12 cellular contexts compared by ENCODE assay signal in genomic region chr2:42106257-42106816, GRCh38. TPM values are rescaled to one million over a fixed set of nuclear protein-coding genes. Genes with fewer than 3 reads are reported as not detected.
DNase-seq lines count a peak whose midpoint lies in the region; ATAC-seq, FAIRE-seq and TF ChIP-seq lines count a peak whose summit lies in the region.
"Had no signal": no experiment of that assay in that cellular context is flagged by ENCODE, and none has a peak within 500 bp of the region (broad histone marks: within the 10 kb centered on the region; RNA-seq: fewer than 3 reads in every experiment).

No MANE protein-coding gene starts in this region.

- CTCF ChIA-PET in PC-3 (lab: Charles Lee), result no interaction called here
- CTCF ChIA-PET in HepG2 (lab: Yijun Ruan, JAX; ENCODE audit: low intra/inter-chr PET ratio, low total read pairs), result no interaction called here
- CTCF ChIA-PET in activated CD8-positive, alpha-beta T cell treated with anti-CD3 and anti-CD28 coated beads, Interleukin-2, amount 10 ng/mL, durations not matched to agents 7 days and 5 days (lab: Charles Lee), result interaction anchor here (0.6 to 4.2 kb wide), 13 partner anchors 9 to 134 kb away, joined by 3 to 29 read pairs (median 18); no protein-coding TSS in a partner anchor

- H2AFZ ChIP-seq in DND-41 (ENCODE audit: low read depth, low read length) (peak overlapping the region; percentile 68), PC-3 (ENCODE audit: low read length) (peak overlapping the region; percentile 43), HepG2 (ENCODE audit: low read length) (no peak overlapping the region)

- 0 out of 4 replicates have a peak, but pooled peaks of 1 of the 2 experiments have one; percentile 0 for TF ChIP-seq EP300 in HepG2 (IDR thresholded peaks at IDR 0.05; ENCODE audit: low read depth in 2 of 2, low read length in 2 of 2)
- no peak for TF ChIP-seq EP300 in HepG2 (CRISPR knock-in tag; IDR thresholded peaks at IDR 0.05; ENCODE audit: borderline replicate concordance)

- ATAC-seq in DND-41 (ENCODE audit: insufficient read depth, low read depth) (no peak; the same call in 2 of the 3 replicates), PC-3 (no peak), HepG2 (peak; percentile 26), GM18873 (IDR thresholded peaks at IDR 0.05; ENCODE audit: low FRiP score, unreplicated experiment) (no peak), heart right ventricle (no peak)
- no peak for ATAC-seq in activated CD8-positive, alpha-beta T cell treated with anti-CD3 and anti-CD28 coated beads, Interleukin-2, amount 10 ng/mL, durations not matched to agents 7 days and 5 days

- H3K4me3 ChIP-seq in DND-41 (ENCODE audit: low read depth in 1 of 2, low read length in 2 of 2) (peak overlapping the region in 1 of 2 experiments; percentile 11; a peak in 1 of 4 replicates), PC-3 (ENCODE audit: low read length) (no peak overlapping the region), HepG2 (replicated peaks in 1 of 3; ENCODE audit: insufficient read depth in 1 of 3, low read depth in 2 of 3, low read length in 3 of 3) (peak overlapping the region in 1 of 3 experiments; percentile 28; a peak in 1 of 6 replicates), skin epidermis (no peak overlapping the region), H7 (ENCODE audit: insufficient read depth, low read depth, low read length) (no peak overlapping the region), heart right ventricle (peak overlapping the region in 1 of 10 donors; percentile 2)
- H3K4me3 ChIP-seq: ascending aorta had no signal

- TF ChIP-seq RAD21 in HepG2 (CRISPR knock-in tag; IDR thresholded peaks at IDR 0.05), result no peak

- no peaks in the 10 kb centered on the region for H3F3A ChIP-seq in PC-3 (ENCODE audit: low read length, unreplicated experiment)

- H3K4me3 Mint-ChIP-seq in activated CD8-positive, alpha-beta T cell treated with anti-CD3 and anti-CD28 coated beads, Interleukin-2, amount 10 ng/mL, durations not matched to agents 7 days and 5 days, result no peak overlapping the region

- in situ Hi-C loops in HepG2 (cut with HindIII; ENCODE audit: extremely low pct_ligation_motif_present, low pct_unique_long_range_greater_than_20kb), result no loop called here

- H3K4me1 ChIP-seq in DND-41 (ENCODE audit: insufficient read depth, low read length), result peaks cover 35% of the 10 kb centered on the region
- peaks cover 12% of the 10 kb centered on the region; the same call in 1 of the 2 replicates for H3K4me1 ChIP-seq in PC-3 (ENCODE audit: insufficient read depth, low read length)
- H3K4me1 ChIP-seq in HepG2 (ENCODE audit: insufficient read depth, low read length), result peaks cover 99% of the 10 kb centered on the region
- H3K4me1 ChIP-seq in heart right ventricle, result peaks cover 6 to 69% (median 21%) of the 10 kb centered on the region in 9 donors

- BruUV-seq in PC-3 (replicated peaks; lab: Mats Ljungman, UMichigan) (no TSS peak), HepG2 (replicated peaks; lab: Mats Ljungman, UMichigan) (no TSS peak)

- H3K9me2 ChIP-seq in PC-3 (replicated peaks; ENCODE audit: low read length), result no peaks in the 10 kb centered on the region

- no peak for TF ChIP-seq POLR2A in HepG2 (IDR thresholded peaks at IDR 0.05; ENCODE audit: insufficient read depth in 1 of 2, low read depth in 2 of 2, low read length in 2 of 2)

- H3K36me3 Mint-ChIP-seq in activated CD8-positive, alpha-beta T cell treated with anti-CD3 and anti-CD28 coated beads, Interleukin-2, amount 10 ng/mL, durations not matched to agents 7 days and 5 days (ENCODE audit: low read depth), result no peaks in the 10 kb centered on the region

- H3K27me3 ChIP-seq in DND-41 (ENCODE audit: insufficient read depth, low read length, poor library complexity), result no peaks in the 10 kb centered on the region
- no peaks in the 10 kb centered on the region for H3K27me3 ChIP-seq in PC-3 (ENCODE audit: low read length)
- H3K27me3 ChIP-seq in HepG2 (ENCODE audit: control insufficient read depth in 1 of 2, insufficient read depth in 2 of 2, low read length in 2 of 2), result no peaks in the 10 kb centered on the region
- H3K27me3 ChIP-seq in H7 (ENCODE audit: control insufficient read depth, insufficient read depth, low read length), result peaks cover 2% of the 10 kb centered on the region; the same call in 1 of the 2 replicates
- H3K27me3 ChIP-seq in heart right ventricle, result no peaks in the 10 kb centered on the region
- H3K27me3 ChIP-seq: ascending aorta had no signal

- H3K79me2 ChIP-seq in DND-41 (ENCODE audit: insufficient read depth, low read length), result no peaks in the 10 kb centered on the region
- H3K79me2 ChIP-seq in PC-3 (ENCODE audit: low read length), result no peaks in the 10 kb centered on the region
- H3K79me2 ChIP-seq in HepG2 (ENCODE audit: insufficient read depth, low read length), result peaks cover 23% of the 10 kb centered on the region

- intact Hi-C loops in PC-3 (cut with micrococcal nuclease), result no loop called here
- intact Hi-C loops in HepG2 (cut with micrococcal nuclease; ENCODE audit: unreplicated experiment), result loop anchor here (1.0 kb wide), 1 partner anchor 11 kb away; no protein-coding TSS in a partner anchor
- intact Hi-C loops in heart right ventricle (cut with DNase I), result loop anchor here in 1 of 10 donors (10.0 kb wide), 1 partner anchor 68 kb away; no protein-coding TSS in a partner anchor

- TF ChIP-seq CTCF in DND-41 (IDR thresholded peaks at IDR 0.05; ENCODE audit: borderline replicate concordance, extremely low read depth, low read length, poor library complexity, severe bottlenecking) (no peak), PC-3 (conservative IDR thresholded peaks at IDR 0.05; ENCODE audit: low read depth, low read length) (no peak), HepG2 (CRISPR knock-in tag; IDR thresholded peaks at IDR 0.05) (no peak), heart right ventricle (IDR thresholded peaks at IDR 0.05) (no peak)

- H3K4me2 ChIP-seq in DND-41 (ENCODE audit: insufficient read depth, low read length), result peak overlapping the region; percentile 47
- no peak overlapping the region for H3K4me2 ChIP-seq in PC-3 (ENCODE audit: low read length)
- H3K4me2 ChIP-seq in HepG2 (ENCODE audit: low read depth, low read length), result peak overlapping the region; percentile 63

- H3K27ac Mint-ChIP-seq in activated CD8-positive, alpha-beta T cell treated with anti-CD3 and anti-CD28 coated beads, Interleukin-2, amount 10 ng/mL, durations not matched to agents 7 days and 5 days, result no peak overlapping the region

- FAIRE-seq in HepG2 (lab: Jason Lieb, UNC), result no peak
- FAIRE-seq: RCC 7860 had no signal

- 55% methylated on average over 10 of the region's 10 CpGs for WGBS in HepG2 (ENCODE audit: low lambda C conversion rate)
- WGBS in heart right ventricle, 2 donors, result 77% methylated on average over 10 of the region's 10 CpGs

- no peaks in the 10 kb centered on the region for H3K36me3 ChIP-seq in DND-41 (ENCODE audit: insufficient read depth, low read length)
- H3K36me3 ChIP-seq in PC-3 (ENCODE audit: low read depth, low read length), result no peaks in the 10 kb centered on the region
- H3K36me3 ChIP-seq in HepG2 (replicated peaks in 1 of 2; ENCODE audit: control insufficient read depth in 1 of 2, insufficient read depth in 2 of 2, low read length in 2 of 2), result no peaks in the 10 kb centered on the region
- no peaks in the 10 kb centered on the region for H3K36me3 ChIP-seq in H7 (replicated peaks; ENCODE audit: control insufficient read depth, insufficient read depth, low read length)
- H3K36me3 ChIP-seq in heart right ventricle, result no peaks in the 10 kb centered on the region
- H3K36me3 ChIP-seq: ascending aorta, WERI-Rb-1 had no signal

- H3K9me3 ChIP-seq in DND-41 (ENCODE audit: insufficient read depth, low read length, severe bottlenecking) (no peaks in the 10 kb centered on the region), PC-3 (ENCODE audit: low read length) (no peaks in the 10 kb centered on the region), HepG2 (ENCODE audit: low read length) (no peaks in the 10 kb centered on the region), heart right ventricle (no peaks in the 10 kb centered on the region)
- H3K9me3 ChIP-seq: ascending aorta had no signal

- H3K27ac ChIP-seq in DND-41 (ENCODE audit: low read length), result peak overlapping the region; percentile 84
- no peak overlapping the region for H3K27ac ChIP-seq in PC-3 (ENCODE audit: low read length)
- H3K27ac ChIP-seq in HepG2 (ENCODE audit: extremely low read length, insufficient read depth, low read length), result peak overlapping the region; percentile 76
- peak overlapping the region in 18 of 21 experiments; percentile 40 to 95 (median 73) for H3K27ac ChIP-seq in skin epidermis
- peak overlapping the region in 5 of 10 donors; percentile 34 to 92 (median 65) for H3K27ac ChIP-seq in heart right ventricle
- H3K27ac ChIP-seq: WERI-Rb-1 had no signal

- POLR2A ChIA-PET in PC-3 (lab: Charles Lee; ENCODE audit: unreplicated experiment), result no interaction called here
- POLR2A ChIA-PET in HepG2 (lab: Yijun Ruan, JAX), result interaction anchor here (0.9 to 4.1 kb wide), 16 partner anchors 10 to 110 kb away, joined by 3 to 110 read pairs (median 7); partner anchors contain the start of gene EML4
- POLR2A ChIA-PET in activated CD8-positive, alpha-beta T cell treated with anti-CD3 and anti-CD28 coated beads, Interleukin-2, amount 10 ng/mL, durations not matched to agents 7 days and 5 days (lab: Charles Lee), result interaction anchor here (0.6 to 3.8 kb wide), 20 partner anchors 9 to 255 kb away, joined by 3 to 78 read pairs (median 6); partner anchors contain the start of gene EML4

- no peaks in the 10 kb centered on the region for H3K9me3 Mint-ChIP-seq in activated CD8-positive, alpha-beta T cell treated with anti-CD3 and anti-CD28 coated beads, Interleukin-2, amount 10 ng/mL, durations not matched to agents 7 days and 5 days (ENCODE audit: insufficient read depth)

- DNase-seq in DND-41, result no peak
- no peak for DNase-seq in PC-3
- DNase-seq in HepG2 (ENCODE audit: low spot score), result no peak
- DNase-seq in H7, result no peak
- DNase-seq in activated CD8-positive, alpha-beta T cell treated with anti-CD3 and anti-CD28 coated beads, Interleukin-2, amount 10 ng/mL, durations not matched to agents 7 days and 5 days, result no peak
- DNase-seq in heart right ventricle, result no peak
- DNase-seq: NCI-H187, WERI-Rb-1 had no signal

- no peaks in the 10 kb centered on the region for H3K27me3 Mint-ChIP-seq in activated CD8-positive, alpha-beta T cell treated with anti-CD3 and anti-CD28 coated beads, Interleukin-2, amount 10 ng/mL, durations not matched to agents 7 days and 5 days (ENCODE audit: low read depth)

- H4K20me1 ChIP-seq in DND-41 (ENCODE audit: insufficient read depth, low read length), result no peaks in the 10 kb centered on the region
- no peaks in the 10 kb centered on the region for H4K20me1 ChIP-seq in PC-3 (ENCODE audit: low read length)
- H4K20me1 ChIP-seq in HepG2 (ENCODE audit: insufficient read depth, low read length), result no peaks in the 10 kb centered on the region

- peak overlapping the region; percentile 33 for H3K9ac ChIP-seq in DND-41 (ENCODE audit: low read depth, low read length)
- H3K9ac ChIP-seq in PC-3 (ENCODE audit: low read length), result no peak overlapping the region
- H3K9ac ChIP-seq in HepG2 (ENCODE audit: insufficient read depth, low read depth, low read length), result peak overlapping the region; percentile 58

- peaks cover 10% of the 10 kb centered on the region for H3K4me1 Mint-ChIP-seq in activated CD8-positive, alpha-beta T cell treated with anti-CD3 and anti-CD28 coated beads, Interleukin-2, amount 10 ng/mL, durations not matched to agents 7 days and 5 days (ENCODE audit: low read depth)

RNA-seq across cellular contexts. Expression of gene PKDCC, which starts 58.5 kb away (rescaled TPM):
- total RNA-seq in PC-3 (2014; rRNA removed), result 1.9 and 2.1 TPM in 2 replicates
- total RNA-seq in HepG2 (2016; rRNA removed; fragmentation: Illumina TruSeq; extraction: Trizol), result 28.5 and 52.6 TPM in 2 replicates
- 29.8 and 32.7 TPM in 2 replicates for total RNA-seq in HepG2 (2016; cell fraction: cytosol; rRNA removed; fragmentation: Illumina TruSeq; extraction: Trizol; ENCODE audit: low read depth)
- total RNA-seq in HepG2 (2016; cell fraction: insoluble cytoplasmic fraction; rRNA removed; fragmentation: Illumina TruSeq; extraction: Trizol), result 26.0 and 48.3 TPM in 2 replicates
- 54.4 and 56.9 TPM in 2 replicates for total RNA-seq in HepG2 (2016; cell fraction: membrane; rRNA removed; fragmentation: Illumina TruSeq; extraction: Trizol)
- 54.4 and 55.1 TPM in 2 replicates for total RNA-seq in HepG2 (2016; cell fraction: nucleus; rRNA removed; fragmentation: Illumina TruSeq; extraction: Trizol)
- polyA plus RNA-seq in HepG2 (2011; rRNA removed), result 58.8 and 61.3 TPM in 2 replicates
- 38.5 and 60.7 TPM in 2 replicates for polyA plus RNA-seq in HepG2 (2011; cell fraction: cytosol; rRNA removed)
- polyA plus RNA-seq in HepG2 (2011; cell fraction: nucleus; rRNA removed), result 143 and 171 TPM in 2 replicates
- polyA plus RNA-seq in HepG2 (2012), result 40.4 and 41.4 TPM in 2 replicates
- polyA plus RNA-seq in HepG2 (2016; cell fraction: cytosol; fragmentation: Illumina TruSeq; extraction: Trizol; ENCODE audit: low read depth), result 17.4 and 18.8 TPM in 2 replicates
- 22.6 and 27.6 TPM in 2 replicates for polyA plus RNA-seq in HepG2 (2016; cell fraction: insoluble cytoplasmic fraction; fragmentation: Illumina TruSeq; extraction: Trizol; ENCODE audit: low read depth)
- 33.9 and 35.9 TPM in 2 replicates for polyA plus RNA-seq in HepG2 (2016; cell fraction: membrane; fragmentation: Illumina TruSeq; extraction: Trizol; ENCODE audit: low read depth)
- polyA plus RNA-seq in HepG2 (2016; cell fraction: nucleus; fragmentation: Illumina TruSeq; extraction: Trizol; ENCODE audit: insufficient read depth, low read depth), result 102 and 113 TPM in 2 replicates
- polyA minus RNA-seq in HepG2 (2011; rRNA and poly(A)+ RNA removed; ENCODE audit: low replicate concordance), result 71.1 and 76.2 TPM in 2 replicates
- polyA minus RNA-seq in HepG2 (2011; cell fraction: cytosol; rRNA and poly(A)+ RNA removed), result 18.8 and 24.4 TPM in 2 replicates
- 23.2 and 26.8 TPM in 2 replicates for polyA minus RNA-seq in HepG2 (2011; cell fraction: nucleus; rRNA and poly(A)+ RNA removed)
- 90.2 and 176 TPM in 2 replicates for total RNA-seq in H7 (2014; rRNA removed; shearing (Covaris generic))
- total RNA-seq in activated CD8-positive, alpha-beta T cell treated with anti-CD3 and anti-CD28 coated beads, Interleukin-2, amount 10 ng/mL, durations not matched to agents 7 days and 5 days, result not detected
- total RNA-seq in heart right ventricle, result 100 to 1,000 TPM in 2 of 10 donors, 10 to 100 TPM in 8; 25.1 to 263 (median 41.5) TPM
- 100 to 1,000 TPM in 1 of 2 donors, 10 to 100 TPM in 1; 91.4 to 121 TPM for polyA plus RNA-seq in heart right ventricle
